In genomic region chr11:118715837-118716260, GRCh38 we compare ENCODE assay signal across 13 cellular contexts. TPM values are rescaled to one million over a fixed set of nuclear protein-coding genes. Genes with fewer than 3 reads are reported as not detected.
DNase-seq lines count a peak whose midpoint lies in the region; ATAC-seq, FAIRE-seq and TF ChIP-seq lines count a peak whose summit lies in the region.
"Had no signal": no experiment of that assay in that cellular context is flagged by ENCODE, and none has a peak within 500 bp of the region (broad histone marks: within the 10 kb centered on the region; RNA-seq: fewer than 3 reads in every experiment).

No MANE protein-coding gene starts in this region.

- H3K4me1 ChIP-seq in small intestine (ENCODE audit: control insufficient read depth in 2 of 2, insufficient read depth in 1 of 2, low read depth in 1 of 2, low read length in 1 of 2), result no peaks in the 10 kb centered on the region

- no peak for FAIRE-seq in small intestine (lab: Jason Lieb, UNC)
- FAIRE-seq: A204.1, G401.6 had no signal

- 12 to 45% (median 38%) methylated on average over 4 of the region's 4 CpGs for WGBS in small intestine, 3 donors

- TF ChIP-seq CTCF in fibroblast of pulmonary artery (IDR thresholded peaks at IDR 0.05; ENCODE audit: low read length, missing control alignments), result no peak

- H3K27ac ChIP-seq in small intestine (ENCODE audit: low read depth in 1 of 2, low read length in 1 of 2), result no peak overlapping the region

- H3K4me3 ChIP-seq in fibroblast of pulmonary artery (replicated peaks; ENCODE audit: low read depth, low read length), result no peak overlapping the region
- no peak overlapping the region for H3K4me3 ChIP-seq in small intestine (ENCODE audit: low read depth in 1 of 2, low read length in 2 of 2)

- ATAC-seq in GM21515 (IDR thresholded peaks at IDR 0.05; ENCODE audit: unreplicated experiment), result no peak

- DNase-seq in NCI-H2081 (lab: John Stamatoyannopoulos, UW) (peak; percentile 4 to 41), NCI-H2081 treated with DMSO at 0.1 percent for 48 hours (lab: John Stamatoyannopoulos, UW) (no peak), NCI-H526 treated with DMSO at 0.1 percent for 48 hours (lab: John Stamatoyannopoulos, UW) (peak; percentile 77), fibroblast of pulmonary artery (ENCODE audit: low read depth) (peak; percentile 25), small intestine (peak; percentile 28), H4 (ENCODE audit: low spot score) (no peak)
- no peak for DNase-seq in activated T-cell treated with anti-CD3 and anti-CD28 coated beads, Interleukin-2, amount 50 U/mL, for 48 hours
- DNase-seq: activated CD4-positive, alpha-beta T cell treated with anti-CD3 and anti-CD28 coated beads, Interleukin-2, amount 10 ng/mL, durations not matched to agents 7 days and 5 days; midbrain; RPMI8226 had no signal

- H3K36me3 ChIP-seq in small intestine (ENCODE audit: control insufficient read depth in 2 of 2, insufficient read depth in 2 of 2, low read length in 2 of 2), result no peaks in the 10 kb centered on the region

- H3K9me3 ChIP-seq in small intestine (ENCODE audit: control insufficient read depth, low read depth), result no peaks in the 10 kb centered on the region

- H3K27me3 ChIP-seq in small intestine (ENCODE audit: control insufficient read depth in 2 of 2, insufficient read depth in 2 of 2, low read length in 2 of 2), result no peaks in the 10 kb centered on the region

RNA-seq across cellular contexts. Expression of gene TREH, which starts 36.4 kb away (rescaled TPM):
- polyA plus RNA-seq in small intestine, result 10 to 100 TPM; 14.6 to 88.6 (median 64.0) TPM
- not detected in 2 replicates for total RNA-seq in H4 (2014; rRNA removed; shearing (Covaris generic))
- total RNA-seq: activated CD4-positive, alpha-beta T cell treated with anti-CD3 and anti-CD28 coated beads, Interleukin-2, amount 10 ng/mL, durations not matched to agents 7 days and 5 days had no signal

Comparison
In these comparisons a context has a peak if more than half of its experiments do, and no peak if none do; other contexts are left out.
1. DNase-seq: peak in NCI-H2081 (2 of 2), NCI-H526 treated with DMSO at 0.1 percent for 48 hours (single experiment), fibroblast of pulmonary artery (single experiment) and small intestine (single experiment); none in NCI-H2081 treated with DMSO at 0.1 percent for 48 hours (single experiment), H4 (single experiment) and activated T-cell treated with anti-CD3 and anti-CD28 coated beads, Interleukin-2, amount 50 U/mL, for 48 hours (0 of 2).